Comparison of ENCODE assay signal across 23 cellular contexts in genomic region chr1:67228791-67229190, GRCh38.
"Had no signal": no experiment of that assay in that cellular context is flagged by ENCODE, and none has a peak within 500 bp of the region (broad histone marks: within the 10 kb centered on the region; RNA-seq: fewer than 3 reads in every experiment).

No MANE protein-coding gene starts in this region.

- H3K9me3 Mint-ChIP-seq: central memory CD8-positive, alpha-beta T cell; effector memory CD8-positive, alpha-beta T cell; naive thymus-derived CD8-positive, alpha-beta T cell; T-helper 2 cell treated with Interferon-gamma antibody and Interleukin-4, amounts not matched to agents 5 μg/mL and 100 μg/mL, for 36 hours had no signal

- H3K27ac Mint-ChIP-seq: activated naive CD8-positive, alpha-beta T cell treated with anti-CD3 and anti-CD28 coated beads, Interleukin-2, amount 10 ng/mL, durations not matched to agents 7 days and 5 days; mesothelial cell of epicardium; progenitor cell of endocrine pancreas; T-helper 2 cell treated with Interferon-gamma antibody and Interleukin-4, amounts not matched to agents 5 μg/mL and 100 μg/mL, for 36 hours had no signal

- H3K9me3 ChIP-seq: esophagus muscularis mucosa, upper lobe of right lung had no signal

- H3K4me1 Mint-ChIP-seq: mesothelial cell of epicardium had no signal

- ATAC-seq: effector memory CD8-positive, alpha-beta T cell; left ventricle myocardium superior; naive thymus-derived CD8-positive, alpha-beta T cell; upper lobe of right lung had no signal

- H3K4me3 Mint-ChIP-seq: activated naive CD8-positive, alpha-beta T cell treated with anti-CD3 and anti-CD28 coated beads, Interleukin-2, amount 10 ng/mL, durations not matched to agents 7 days and 5 days; central memory CD8-positive, alpha-beta T cell; effector memory CD8-positive, alpha-beta T cell; mesothelial cell of epicardium; naive thymus-derived CD8-positive, alpha-beta T cell; T-helper 2 cell treated with Interferon-gamma antibody and Interleukin-4, amounts not matched to agents 5 μg/mL and 100 μg/mL, for 36 hours had no signal

- H3K27me3 ChIP-seq: breast epithelium, esophagus muscularis mucosa, hepatocyte, upper lobe of right lung had no signal

- H3K27me3 Mint-ChIP-seq: central memory CD8-positive, alpha-beta T cell; effector memory CD8-positive, alpha-beta T cell had no signal

- H3K4me3 ChIP-seq: breast epithelium, dorsolateral prefrontal cortex, esophagus muscularis mucosa, hepatocyte, upper lobe of right lung had no signal

- DNase-seq: activated CD4-positive, CD25-positive, alpha-beta regulatory T cell treated with anti-CD3 and anti-CD28 coated beads, Interleukin-2, amount 50 U/mL, for 72 hours; activated naive CD4-positive, alpha-beta T cell treated with Interleukin-2 at 50 U/mL for 16 hours; activated naive CD8-positive, alpha-beta T cell treated with anti-CD3 and anti-CD28 coated beads, Interleukin-2, amount 10 ng/mL, durations not matched to agents 7 days and 5 days; activated T-cell treated with anti-CD3 and anti-CD28 coated beads, Interleukin-2, amount 50 U/mL, for 1 hour; amniotic stem cell; dorsolateral prefrontal cortex; effector memory CD8-positive, alpha-beta T cell; glutamatergic neuron; left ventricle myocardium superior; mammary epithelial cell; naive thymus-derived CD8-positive, alpha-beta T cell; retina; stimulated activated CD4-positive, alpha-beta T cell treated with anti-CD3 and anti-CD28 coated beads, Interleukin-4, amount 100 ng/mL, for 1 hour; stimulated activated naive CD4-positive, alpha-beta T cell; upper lobe of right lung; WERI-Rb-1 had no signal

- H3K36me3 ChIP-seq: breast epithelium, esophagus muscularis mucosa, upper lobe of right lung, WERI-Rb-1 had no signal

- H3K27ac ChIP-seq: breast epithelium, dorsolateral prefrontal cortex, esophagus muscularis mucosa, hepatocyte, upper lobe of right lung, WERI-Rb-1 had no signal

- H3K4me1 ChIP-seq: breast epithelium, upper lobe of right lung had no signal

- H3K36me3 Mint-ChIP-seq: mesothelial cell of epicardium; naive thymus-derived CD8-positive, alpha-beta T cell had no signal
